Comparison of ENCODE assay signal across 9 cellular contexts in the genomic region with DNA sequence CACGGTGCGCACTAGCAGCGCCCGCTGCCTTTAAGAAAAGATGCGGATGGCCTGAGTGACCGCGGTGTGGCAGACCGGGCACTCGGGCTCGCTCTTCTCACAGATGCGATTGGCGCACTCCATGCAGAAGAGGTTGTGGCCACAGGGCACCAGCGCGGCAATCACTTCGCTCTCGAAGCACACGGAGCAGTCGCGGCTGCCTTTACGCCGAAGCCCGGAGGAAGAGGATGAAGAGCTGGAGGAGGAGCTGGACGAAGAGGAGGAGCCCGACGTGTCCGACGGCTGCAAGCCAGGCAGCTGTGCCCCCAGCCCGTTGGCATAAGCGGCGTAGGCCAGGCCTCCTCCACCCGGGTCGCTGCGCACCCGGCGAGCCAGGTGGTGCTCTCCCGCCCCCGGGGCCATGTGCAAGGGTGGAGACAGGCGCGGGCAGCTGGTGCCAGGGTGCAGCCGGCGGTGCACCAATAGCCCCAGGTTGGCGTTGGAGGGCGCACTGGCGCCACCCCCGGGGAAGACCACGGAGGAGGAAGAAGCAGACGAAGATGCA. TPM values are rescaled to one million over a fixed set of nuclear protein-coding genes. Genes with fewer than 3 reads are reported as not detected.
A peak's percentile ranks its signal among the peaks of the same experiment; 100 is the strongest.
DNase-seq lines count a peak whose midpoint lies in the region; ATAC-seq and TF ChIP-seq lines count a peak whose summit lies in the region.
"Had no signal": no experiment of that assay in that cellular context is flagged by ENCODE, and none has a peak within 500 bp of the region (broad histone marks: within the 10 kb centered on the region; RNA-seq: fewer than 3 reads in every experiment).

No MANE protein-coding gene starts in this region.

- ATAC-seq in CD4-positive, CD25-positive, alpha-beta regulatory T cell (ENCODE audit: low read depth in 2 of 2) = no peak
- ATAC-seq in GM19395 (IDR thresholded peaks at IDR 0.05; ENCODE audit: unreplicated experiment) (no peak), HG03354 (IDR thresholded peaks at IDR 0.05; ENCODE audit: poor library complexity, severe bottlenecking, unreplicated experiment) (no peak)
- ATAC-seq: HCT116 had no signal

- peaks cover 26% of the 10 kb centered on the region for H3K4me1 ChIP-seq in CD4-positive, CD25-positive, alpha-beta regulatory T cell (ENCODE audit: control insufficient read depth, insufficient read depth, low read length, poor library complexity, severe bottlenecking)
- peaks cover 12% of the 10 kb centered on the region for H3K4me1 ChIP-seq in HAP-1

- no peak for DNase-seq in CD4-positive, CD25-positive, alpha-beta regulatory T cell
- DNase-seq in HAP-1 (ENCODE audit: low spot score in 2 of 2) = no peak
- DNase-seq in neural crest cell (ENCODE audit: low read depth, low spot score) = no peak
- DNase-seq in kidney tubule cell (ENCODE audit: low spot score) = no peak
- DNase-seq in stimulated activated CD4-positive, alpha-beta T cell treated with anti-CD3 and anti-CD28 coated beads, Interleukin-15, amount 100 ng/mL, for 24 hours = no peak

- peak overlapping the region in 3 of 4 donors; percentile 68 to 88 (median 72) for H3K4me3 Mint-ChIP-seq in CD4-positive, CD25-positive, alpha-beta regulatory T cell
- H3K4me3 Mint-ChIP-seq in dendritic cell treated with granulocyte-macrophage colony-stimulating factor and Interleukin-4, amounts not matched to agents 40 ng/mL and 50 ng/mL, for 4 days = peak overlapping the region; percentile 93
- H3K4me3 Mint-ChIP-seq in neural crest cell = peak overlapping the region; percentile 100

- no peaks in the 10 kb centered on the region for H3K36me3 Mint-ChIP-seq in CD4-positive, CD25-positive, alpha-beta regulatory T cell
- peaks cover 39% of the 10 kb centered on the region for H3K36me3 Mint-ChIP-seq in dendritic cell treated with granulocyte-macrophage colony-stimulating factor and Interleukin-4, amounts not matched to agents 40 ng/mL and 50 ng/mL, for 4 days (ENCODE audit: low read depth)
- peaks cover 19% of the 10 kb centered on the region for H3K36me3 Mint-ChIP-seq in neural crest cell (ENCODE audit: low read depth)

- intact Hi-C loops in dendritic cell treated with granulocyte-macrophage colony-stimulating factor and Interleukin-4, amounts not matched to agents 40 ng/mL and 50 ng/mL, for 4 days (cut with micrococcal nuclease) = loop anchor here (10.0 kb wide), 1 partner anchor 502 kb away; a partner anchor contains a TSS

- no peaks in the 10 kb centered on the region for H3K9me3 ChIP-seq in CD4-positive, CD25-positive, alpha-beta regulatory T cell (ENCODE audit: control insufficient read depth in 2 of 2, low read length in 2 of 2)
- no peaks in the 10 kb centered on the region for H3K9me3 ChIP-seq in HAP-1

- H3K9me3 Mint-ChIP-seq in CD4-positive, CD25-positive, alpha-beta regulatory T cell = no peaks in the 10 kb centered on the region
- H3K9me3 Mint-ChIP-seq in dendritic cell treated with granulocyte-macrophage colony-stimulating factor and Interleukin-4, amounts not matched to agents 40 ng/mL and 50 ng/mL, for 4 days = no peaks in the 10 kb centered on the region
- H3K9me3 Mint-ChIP-seq in neural crest cell = no peaks in the 10 kb centered on the region

- no peak overlapping the region for H3K4me3 ChIP-seq in CD4-positive, CD25-positive, alpha-beta regulatory T cell (ENCODE audit: low read depth, low read length)
- H3K4me3 ChIP-seq in HAP-1 = peak overlapping the region; percentile 83

- no peaks in the 10 kb centered on the region for H3K27me3 ChIP-seq in CD4-positive, CD25-positive, alpha-beta regulatory T cell (ENCODE audit: control insufficient read depth, insufficient read depth, low read length)
- H3K27me3 ChIP-seq in HAP-1 (ENCODE audit: low read depth) = peaks cover 9% of the 10 kb centered on the region; the same call in 1 of the 2 replicates

- in situ Hi-C loops in HAP-1 (cut with MboI; ENCODE audit: low sequenced_read_pairs) = loop anchor here (10.0 kb wide), 1 partner anchor 1058 kb away; a partner anchor contains a TSS

- H3K4me1 Mint-ChIP-seq in CD4-positive, CD25-positive, alpha-beta regulatory T cell = peaks cover 0 to 21% (median 2%) of the 10 kb centered on the region in 4 donors
- peaks cover 39% of the 10 kb centered on the region for H3K4me1 Mint-ChIP-seq in dendritic cell treated with granulocyte-macrophage colony-stimulating factor and Interleukin-4, amounts not matched to agents 40 ng/mL and 50 ng/mL, for 4 days (ENCODE audit: low read depth)
- H3K4me1 Mint-ChIP-seq in neural crest cell = peaks cover 46% of the 10 kb centered on the region

- no peak overlapping the region for H3K27ac ChIP-seq in CD4-positive, CD25-positive, alpha-beta regulatory T cell (ENCODE audit: insufficient read depth, low read length, poor library complexity, severe bottlenecking)

- TF ChIP-seq CTCF in neural crest cell (conservative IDR thresholded peaks at IDR 0.05) = no peak

- peaks cover 41% of the 10 kb centered on the region for H3K27me3 Mint-ChIP-seq in CD4-positive, CD25-positive, alpha-beta regulatory T cell
- H3K27me3 Mint-ChIP-seq in dendritic cell treated with granulocyte-macrophage colony-stimulating factor and Interleukin-4, amounts not matched to agents 40 ng/mL and 50 ng/mL, for 4 days = peaks cover 14% of the 10 kb centered on the region
- peaks cover 7% of the 10 kb centered on the region for H3K27me3 Mint-ChIP-seq in neural crest cell (ENCODE audit: low read depth)

- H3K36me3 ChIP-seq in CD4-positive, CD25-positive, alpha-beta regulatory T cell (ENCODE audit: control insufficient read depth, insufficient read depth, low read length) = no peaks in the 10 kb centered on the region
- H3K36me3 ChIP-seq in HAP-1 (replicated peaks) = peaks cover 12% of the 10 kb centered on the region; the same call in 1 of the 2 replicates

- no peak overlapping the region for H3K27ac Mint-ChIP-seq in CD4-positive, CD25-positive, alpha-beta regulatory T cell
- H3K27ac Mint-ChIP-seq in dendritic cell treated with granulocyte-macrophage colony-stimulating factor and Interleukin-4, amounts not matched to agents 40 ng/mL and 50 ng/mL, for 4 days = no peak overlapping the region
- H3K27ac Mint-ChIP-seq in neural crest cell (ENCODE audit: unreplicated experiment) = no peak overlapping the region

RNA-seq across cellular contexts. Expression of a gene that starts 2.6 kb away (rescaled TPM):
- total RNA-seq in CD4-positive, CD25-positive, alpha-beta regulatory T cell = 1.6 TPM
- polyA plus RNA-seq in CD4-positive, CD25-positive, alpha-beta regulatory T cell = not detected
- total RNA-seq in neural crest cell = 49.5 and 51.7 TPM in 2 replicates

Comparison
In these comparisons a context has a peak if more than half of its experiments do, and no peak if none do; other contexts are left out.
1. RNA of a gene that starts 2.6 kb away (total RNA-seq): 49.5 to 51.7 TPM in neural crest cell; 1.6 TPM in CD4-positive, CD25-positive, alpha-beta regulatory T cell (single experiment); every median in the first group is over 10 times any median in the second.
2. Peak in every context shown above with its lines, with median percentiles within 50 percentile points of each other: H3K4me3 Mint-ChIP-seq.